ENCODE assay signal across 6 cellular contexts in genomic region chr2:99153921-99154604, GRCh38. TPM values are rescaled to one million over a fixed set of nuclear protein-coding genes. Genes with fewer than 3 reads are reported as not detected.
DNase-seq lines count a peak whose midpoint lies in the region; TF ChIP-seq lines count a peak whose summit lies in the region.

No MANE protein-coding gene starts in this region.

- H3K4me3 ChIP-seq in BE2C (ENCODE audit: low read depth, low read length): peak overlapping the region; percentile 74
- peak overlapping the region; percentile 62 to 75 (median 68) for H3K4me3 ChIP-seq in Peyer's patch
- peak overlapping the region; percentile 83 for H3K4me3 ChIP-seq in iPS-18a (ENCODE audit: low read length)

- H3K4me1 ChIP-seq in BE2C: no peaks in the 10 kb centered on the region
- peaks cover 0 to 17% (median 8%) of the 10 kb centered on the region in 4 donors for H3K4me1 ChIP-seq in Peyer's patch
- peaks cover 9% of the 10 kb centered on the region for H3K4me1 ChIP-seq in iPS-18a (ENCODE audit: control insufficient read depth, low read depth, low read length)

- H3K9me3 ChIP-seq in BE2C: no peaks in the 10 kb centered on the region
- H3K9me3 ChIP-seq in Peyer's patch: no peaks in the 10 kb centered on the region
- H3K9me3 ChIP-seq in iPS-18a (ENCODE audit: control insufficient read depth, low read depth, low read length): no peaks in the 10 kb centered on the region

- no peaks in the 10 kb centered on the region for H3K36me3 ChIP-seq in BE2C
- H3K36me3 ChIP-seq in Peyer's patch: no peaks in the 10 kb centered on the region
- H3K36me3 ChIP-seq in iPS-18a (ENCODE audit: control insufficient read depth, low read depth, low read length): no peaks in the 10 kb centered on the region

- TF ChIP-seq POLR2A in Peyer's patch (IDR thresholded peaks at IDR 0.05): no peak

- H3K27me3 ChIP-seq in BE2C: no peaks in the 10 kb centered on the region
- no peaks in the 10 kb centered on the region for H3K27me3 ChIP-seq in Peyer's patch
- H3K27me3 ChIP-seq in iPS-18a (ENCODE audit: control insufficient read depth, insufficient read depth, low read length): no peaks in the 10 kb centered on the region

- TF ChIP-seq CTCF in BE2C (IDR thresholded peaks at IDR 0.05; ENCODE audit: low read depth, low read length) (no peak), Peyer's patch (IDR thresholded peaks at IDR 0.05) (no peak)

- DNase-seq in BE2C: no peak
- no peak for DNase-seq in Peyer's patch
- DNase-seq in NK-92 (lab: John Stamatoyannopoulos, UW; ENCODE audit: unreplicated experiment): no peak
- no peak for DNase-seq in amniotic stem cell (lab: John Stamatoyannopoulos, UW)
- DNase-seq in germinal center (ENCODE audit: low spot score): no peak

- H3K9ac ChIP-seq in iPS-18a (ENCODE audit: low read length): peak overlapping the region; percentile 78

- peak overlapping the region; percentile 84 to 91 (median 88) for H3K27ac ChIP-seq in Peyer's patch
- peak overlapping the region; percentile 37 for H3K27ac ChIP-seq in iPS-18a (ENCODE audit: low read length)

RNA-seq across cellular contexts. Expression of gene TSGA10, which starts 0.7 kb away (rescaled TPM):
- not detected for polyA plus RNA-seq in BE2C (2012; ENCODE audit: insufficient read depth, insufficient read length, low read depth)
- total RNA-seq in Peyer's patch: 10 to 100 TPM in 2 of 4 donors, 1 to 10 TPM in 2; 6.7 to 21.5 (median 11.0) TPM

RNA-seq across cellular contexts. Expression of gene LIPT1, which starts 0.7 kb away (rescaled TPM):
- polyA plus RNA-seq in BE2C (2012; ENCODE audit: insufficient read depth, insufficient read length, low read depth): 2.5 TPM
- 10 to 100 TPM in 2 of 4 donors, 1 to 10 TPM in 2; 6.1 to 23.9 (median 10.7) TPM for total RNA-seq in Peyer's patch

RNA-seq across cellular contexts. Expression of gene C2orf15, which starts 12.6 kb away (rescaled TPM):
- polyA plus RNA-seq in BE2C (2012; ENCODE audit: insufficient read depth, insufficient read length, low read depth): not detected
- total RNA-seq in Peyer's patch: 1 to 10 TPM in 3 of 4 donors, not detected in 1; 3.7 to 7.1 (median 5.4) TPM

RNA-seq across cellular contexts. Expression of gene MITD1, which starts 26.8 kb away (rescaled TPM):
- polyA plus RNA-seq in BE2C (2012; ENCODE audit: insufficient read depth, insufficient read length, low read depth): 2.6 TPM
- 10 to 100 TPM; 21.7 to 42.1 (median 34.0) TPM for total RNA-seq in Peyer's patch

RNA-seq across cellular contexts. Expression of gene MRPL30, which starts 26.9 kb away (rescaled TPM):
- 12.0 TPM for polyA plus RNA-seq in BE2C (2012; ENCODE audit: insufficient read depth, insufficient read length, low read depth)
- total RNA-seq in Peyer's patch: 10 to 100 TPM; 17.1 to 38.0 (median 23.8) TPM
